Comparison of ENCODE assay signal across 16 cellular contexts in the genomic region with DNA sequence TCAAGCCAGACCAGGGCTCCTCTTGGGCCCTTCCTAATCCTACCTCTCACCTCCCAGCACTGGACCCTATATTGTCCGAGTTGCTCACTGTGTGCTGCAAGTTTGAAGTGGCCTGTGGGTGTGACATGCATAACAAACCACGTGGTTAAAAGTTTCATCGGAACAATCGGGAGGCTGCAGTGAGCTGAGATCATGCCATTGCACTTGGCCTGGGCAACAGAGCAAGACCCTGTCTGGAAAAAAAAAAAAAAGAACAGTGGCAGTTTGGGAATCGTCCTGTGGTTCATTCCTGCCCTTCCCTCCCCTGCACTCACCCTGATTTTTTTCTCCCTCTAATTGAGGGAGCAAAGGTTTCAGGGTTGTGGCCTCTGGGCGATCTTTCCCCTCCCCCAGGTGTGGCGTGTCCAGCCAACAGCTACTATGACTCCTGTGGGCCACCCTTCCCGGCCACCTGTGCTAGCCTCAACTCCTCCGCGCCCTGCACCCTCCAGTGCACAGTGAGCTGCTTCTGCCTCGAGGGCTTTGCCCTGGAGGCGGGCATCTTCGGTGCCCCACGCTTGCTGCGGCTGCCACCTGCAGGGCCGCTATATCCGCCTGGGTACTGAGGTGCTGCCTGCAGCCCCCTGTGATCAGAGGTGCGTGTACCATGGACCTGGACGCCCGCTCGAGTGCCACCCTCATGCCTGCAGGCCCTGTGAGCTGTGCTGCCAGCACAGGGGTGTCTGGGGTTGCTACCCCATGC. TPM values are rescaled to one million over a fixed set of nuclear protein-coding genes. Genes with fewer than 3 reads are reported as not detected.
"Had no signal": no experiment of that assay in that cellular context is flagged by ENCODE, and none has a peak within 500 bp of the region (broad histone marks: within the 10 kb centered on the region; RNA-seq: fewer than 3 reads in every experiment).

No MANE protein-coding gene starts in this region.

- H3K27ac ChIP-seq: brain microvascular endothelial cell, heart right ventricle, parathyroid adenoma had no signal

- H3K4me1 ChIP-seq: heart right ventricle, parathyroid adenoma had no signal

- DNase-seq: activated CD4-positive, alpha-beta T cell treated with anti-CD3 and anti-CD28 coated beads, Interleukin-2, amount 10 ng/mL, durations not matched to agents 24 days and 14 days; activated CD4-positive, CD25-positive, alpha-beta regulatory T cell; activated gamma-delta T cell treated with Interleukin-2 at 50 U/mL for 16 hours; brain microvascular endothelial cell; effector memory CD4-positive, alpha-beta T cell; naive B cell; stimulated activated CD4-positive, alpha-beta T cell treated with anti-CD3 and anti-CD28 coated beads, Interleukin-4, amount 100 ng/mL, for 1 hour; stimulated activated naive CD4-positive, alpha-beta T cell; T-helper 2 cell; trophoblast cell had no signal

- H3K27me3 Mint-ChIP-seq: activated naive CD8-positive, alpha-beta T cell had no signal

- H3K9me3 Mint-ChIP-seq: activated CD4-positive, alpha-beta T cell treated with anti-CD3 and anti-CD28 coated beads, Interleukin-2, amount 10 ng/mL, durations not matched to agents 24 days and 14 days; naive B cell had no signal

- FAIRE-seq: frontal cortex, TTC549 had no signal

- H3K27ac Mint-ChIP-seq: activated CD4-positive, alpha-beta T cell treated with anti-CD3 and anti-CD28 coated beads, Interleukin-2, amount 10 ng/mL, durations not matched to agents 24 days and 14 days; activated naive CD8-positive, alpha-beta T cell had no signal

- H3K36me3 Mint-ChIP-seq: activated naive CD8-positive, alpha-beta T cell; naive B cell had no signal

- H3K4me3 ChIP-seq: heart right ventricle had no signal

- H3K9me3 ChIP-seq: heart right ventricle had no signal

- H3K4me3 Mint-ChIP-seq: activated CD4-positive, alpha-beta T cell treated with anti-CD3 and anti-CD28 coated beads, Interleukin-2, amount 10 ng/mL, durations not matched to agents 24 days and 14 days; activated naive CD8-positive, alpha-beta T cell; naive B cell had no signal

- H3K4me1 Mint-ChIP-seq: activated CD4-positive, alpha-beta T cell treated with anti-CD3 and anti-CD28 coated beads, Interleukin-2, amount 10 ng/mL, durations not matched to agents 24 days and 14 days had no signal

RNA-seq across cellular contexts. Expression of gene FXYD3, which starts 16.3 kb away (rescaled TPM):
- total RNA-seq: activated CD4-positive, alpha-beta T cell treated with anti-CD3 and anti-CD28 coated beads, Interleukin-2, amount 10 ng/mL, durations not matched to agents 24 days and 14 days; frontal cortex; mononuclear cell had no signal

RNA-seq across cellular contexts. Expression of gene FXYD1, which starts 39.3 kb away (rescaled TPM):
- total RNA-seq: frontal cortex had no signal

RNA-seq across cellular contexts. Expression of gene FXYD5, which starts 55.2 kb away (rescaled TPM):
- total RNA-seq: frontal cortex had no signal
